13 cellular contexts compared by ENCODE assay signal in the genomic region with DNA sequence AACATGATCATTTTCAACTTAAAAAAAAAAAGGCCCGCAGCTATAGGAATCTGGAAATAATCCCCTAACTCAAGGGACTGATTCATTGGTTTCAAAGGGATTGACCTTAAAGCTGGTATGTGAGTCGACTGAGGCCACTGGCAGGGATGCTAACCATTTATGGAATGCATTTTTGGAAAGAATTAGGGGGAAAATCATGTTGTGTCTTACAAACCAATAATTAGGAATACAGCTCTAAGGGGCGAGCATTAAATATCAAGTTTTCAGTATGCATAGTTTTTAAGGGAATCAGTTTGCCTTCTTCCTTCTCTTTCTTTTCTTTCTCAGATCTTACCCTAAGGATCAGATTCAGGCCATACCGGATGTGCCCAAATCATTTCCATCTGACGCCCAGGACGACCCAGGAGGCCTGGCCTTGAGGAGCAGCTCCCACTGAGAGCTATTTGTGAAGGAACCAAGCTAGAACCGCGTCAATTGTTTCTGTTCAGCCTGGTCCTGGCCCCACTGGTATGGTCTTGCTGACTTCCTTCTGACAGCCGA. TPM values are rescaled to one million over a fixed set of nuclear protein-coding genes. Genes with fewer than 3 reads are reported as not detected.
DNase-seq lines count a peak whose midpoint lies in the region; FAIRE-seq and TF ChIP-seq lines count a peak whose summit lies in the region.
"Had no signal": no experiment of that assay in that cellular context is flagged by ENCODE, and none has a peak within 500 bp of the region (broad histone marks: within the 10 kb centered on the region; RNA-seq: fewer than 3 reads in every experiment).

No MANE protein-coding gene starts in this region.

- H3K9me3 ChIP-seq in adipocyte (ENCODE audit: control insufficient read depth, low read length): no peaks in the 10 kb centered on the region
- no peaks in the 10 kb centered on the region for H3K9me3 ChIP-seq in skeletal muscle tissue (ENCODE audit: control insufficient read depth in 3 of 3, low read length in 3 of 3)
- H3K9me3 ChIP-seq: BE2C had no signal

- H3K4me3 ChIP-seq in BJ (ENCODE audit: low read depth, low read length) (no peak overlapping the region), adipocyte (ENCODE audit: low read length) (peak overlapping the region; percentile 30), foreskin fibroblast (ENCODE audit: low read depth in 1 of 2, low read length in 2 of 2) (no peak overlapping the region), skeletal muscle tissue (ENCODE audit: low read length in 3 of 3) (no peak overlapping the region)

- peak overlapping the region; percentile 36 for H3K27ac ChIP-seq in skeletal muscle tissue (ENCODE audit: low read depth, low read length)

- H3K9ac ChIP-seq in adipocyte (ENCODE audit: low read length): peak overlapping the region; percentile 88
- H3K9ac ChIP-seq in skeletal muscle tissue (ENCODE audit: low read depth in 1 of 3, low read length in 3 of 3): no peak overlapping the region

- no peaks in the 10 kb centered on the region for H3K27me3 ChIP-seq in BJ (ENCODE audit: control insufficient read depth, insufficient read depth, low read length)
- H3K27me3 ChIP-seq in adipocyte (replicated peaks; ENCODE audit: control insufficient read depth, insufficient read depth, low read length): no peaks in the 10 kb centered on the region
- H3K27me3 ChIP-seq in skeletal muscle tissue (ENCODE audit: control insufficient read depth in 3 of 3, insufficient read depth in 3 of 3, low read length in 3 of 3): no peaks in the 10 kb centered on the region

- TF ChIP-seq CTCF in BJ (IDR thresholded peaks at IDR 0.05; ENCODE audit: insufficient read depth, low read depth, low read length): no peak
- TF ChIP-seq CTCF in foreskin fibroblast (IDR thresholded peaks at IDR 0.05; ENCODE audit: low read depth, low read length): no peak

- FAIRE-seq in GM19239 (lab: Jason Lieb, UNC): no peak
- FAIRE-seq: G401.6 had no signal

- peaks cover 70% of the 10 kb centered on the region for H3K4me1 ChIP-seq in adipocyte (ENCODE audit: control insufficient read depth, insufficient read depth, low read length)
- H3K4me1 ChIP-seq in skeletal muscle tissue (ENCODE audit: control insufficient read depth in 3 of 3, insufficient read depth in 3 of 3, low read length in 3 of 3): peaks cover 5 to 12% (median 12%) of the 10 kb centered on the region in 3 donors
- H3K4me1 ChIP-seq: BE2C had no signal

- CTCF ChIA-PET in BJ (lab: Yijun Ruan, JAX): interaction anchor here (0.7 to 2.7 kb wide), 16 partner anchors 9 to 193 kb away, joined by 3 to 14 read pairs (median 4); a partner anchor contains a TSS

- POLR2A ChIA-PET in BJ (lab: Charles Lee): interaction anchor here (0.6 to 1.9 kb wide), 7 partner anchors 29 to 1017 kb away, joined by 3 to 10 read pairs (median 7); a partner anchor contains a TSS

- DNase-seq in BJ (ENCODE audit: low read depth): peak; percentile 74
- DNase-seq in adipocyte (ENCODE audit: low read depth): peak; percentile 90
- peak; percentile 73 to 83 for DNase-seq in foreskin fibroblast
- DNase-seq in GM19239 (ENCODE audit: insufficient read length, low spot score): no peak
- DNase-seq in dermis blood vessel endothelial cell: no peak
- no peak for DNase-seq in C1 segment of cervical spinal cord (lab: John Stamatoyannopoulos, UW)
- no peak for DNase-seq in NK-92 treated with Interleukin-12 subunit alpha and Interleukin-12 subunit beta, amount 100 ng/mL, for 24 hours (lab: John Stamatoyannopoulos, UW)
- DNase-seq: BE2C; effector memory CD4-positive, alpha-beta T cell; MV-4-11; NCI-H226 had no signal

- no peaks in the 10 kb centered on the region for H3K36me3 ChIP-seq in BJ (ENCODE audit: control insufficient read depth, insufficient read depth, low read length)
- H3K36me3 ChIP-seq in adipocyte (ENCODE audit: control insufficient read depth, insufficient read depth, low read length, severe bottlenecking): no peaks in the 10 kb centered on the region
- H3K36me3 ChIP-seq in skeletal muscle tissue (ENCODE audit: control insufficient read depth in 3 of 3, insufficient read depth in 3 of 3, low read length in 3 of 3): no peaks in the 10 kb centered on the region
- H3K36me3 ChIP-seq: BE2C had no signal

RNA-seq across cellular contexts. Expression of a gene that starts 48.7 kb away (rescaled TPM):
- polyA plus RNA-seq in BJ (2011; rRNA removed): 14.1 and 25.0 TPM in 2 replicates
- 6.6 and 6.9 TPM in 2 replicates for polyA minus RNA-seq in BJ (2011; rRNA and poly(A)+ RNA removed)
- total RNA-seq in skeletal muscle tissue (92.9 TPM), dermis blood vessel endothelial cell (20.3 and 20.6 TPM in 2 replicates)

Comparison
In these comparisons a context has a peak if more than half of its experiments do, and no peak if none do; other contexts are left out.
1. DNase-seq: peak in BJ (single experiment), adipocyte (single experiment) and foreskin fibroblast (2 of 2); none in GM19239 (single experiment), dermis blood vessel endothelial cell (single experiment), C1 segment of cervical spinal cord (0 of 14) and NK-92 treated with Interleukin-12 subunit alpha and Interleukin-12 subunit beta, amount 100 ng/mL, for 24 hours (single experiment).